In the genomic region with DNA sequence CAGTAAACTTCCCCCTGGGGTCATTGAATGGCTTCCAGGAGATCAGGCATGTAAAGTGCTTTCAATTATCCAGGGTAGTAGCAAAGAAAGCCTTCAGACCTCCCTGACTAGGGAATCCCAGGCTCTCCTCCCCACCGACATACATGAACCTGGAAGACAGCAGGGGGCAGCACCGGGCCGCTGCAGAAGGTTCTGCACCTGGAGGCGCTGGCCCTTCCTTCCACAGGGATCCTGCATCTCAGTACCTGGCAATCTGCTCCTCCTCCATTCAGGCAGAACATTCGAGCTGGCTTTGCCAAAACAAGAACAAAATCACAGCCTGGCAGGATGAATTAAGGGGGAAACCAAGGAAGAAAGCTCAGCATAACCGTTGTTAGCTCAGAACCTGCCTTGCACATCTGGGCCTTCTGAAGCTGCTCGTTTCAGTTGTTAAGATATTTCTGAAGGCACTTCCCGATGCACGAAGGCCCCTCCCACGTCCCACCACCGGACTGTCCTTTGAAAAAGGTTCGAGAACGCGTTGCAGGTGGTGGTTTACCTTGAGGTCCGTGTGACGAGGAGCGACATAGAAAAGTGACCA, we compare ENCODE assay signal across 9 cellular contexts.
DNase-seq lines count a peak whose midpoint lies in the region; ATAC-seq and TF ChIP-seq lines count a peak whose summit lies in the region.
"Had no signal": no experiment of that assay in that cellular context is flagged by ENCODE, and none has a peak within 500 bp of the region (broad histone marks: within the 10 kb centered on the region; RNA-seq: fewer than 3 reads in every experiment).

No MANE protein-coding gene starts in this region.

- in situ Hi-C loops in astrocyte of the spinal cord (cut with HindIII; ENCODE audit: low sequenced_read_pairs): no loop called here

- peak; percentile 49 to 81 for DNase-seq in NCI-H187 (lab: John Stamatoyannopoulos, UW)
- DNase-seq in NCI-H187 treated with DMSO at 0.1 percent for 48 hours (lab: John Stamatoyannopoulos, UW): no peak
- peak; percentile 30 for DNase-seq in M059J (ENCODE audit: low read depth)
- DNase-seq in astrocyte of the spinal cord (ENCODE audit: low read depth, low spot score): no peak
- peak; percentile 60 for DNase-seq in kidney tubule cell (ENCODE audit: low spot score)
- no peak for DNase-seq in GOT3 (lab: John Stamatoyannopoulos, UW)

- peak; percentile 74 for TF ChIP-seq CTCF in astrocyte of the spinal cord (IDR thresholded peaks at IDR 0.05; ENCODE audit: low read depth, low read length)

- no peak overlapping the region for H3K4me3 ChIP-seq in astrocyte of the spinal cord (ENCODE audit: low read depth, low read length)
- H3K4me3 ChIP-seq: BLaER1 treated with 17β-estradiol and CSF1 and Interleukin-3, amounts not matched to agents 10 nM and 100 nM had no signal

- ATAC-seq in GM21423 (IDR thresholded peaks at IDR 0.05; ENCODE audit: unreplicated experiment) (no peak), GM21390 (IDR thresholded peaks at IDR 0.05; ENCODE audit: unreplicated experiment) (no peak)

Comparison
In these comparisons a context has a peak if more than half of its experiments do, and no peak if none do; other contexts are left out.
1. DNase-seq: peak in NCI-H187 (2 of 2), M059J (single experiment) and kidney tubule cell (single experiment); none in NCI-H187 treated with DMSO at 0.1 percent for 48 hours (single experiment), astrocyte of the spinal cord (single experiment) and GOT3 (single experiment).